In genomic region chr7:3943779-3944520, GRCh38 we compare ENCODE assay signal across 20 cellular contexts.
A peak's percentile ranks its signal among the peaks of the same experiment; 100 is the strongest.
DNase-seq lines count a peak whose midpoint lies in the region; ATAC-seq and TF ChIP-seq lines count a peak whose summit lies in the region.
"Had no signal": no experiment of that assay in that cellular context is flagged by ENCODE, and none has a peak within 500 bp of the region (broad histone marks: within the 10 kb centered on the region; RNA-seq: fewer than 3 reads in every experiment).

No MANE protein-coding gene starts in this region.

- peak overlapping the region; percentile 26 for H3K4me2 ChIP-seq in hepatocyte

- H3K4me1 Mint-ChIP-seq in stimulated activated memory B cell treated with anti-CD40 and anti-IgM and Interleukin-4, amounts not matched to agents 10 μg/mL and 1 μg/mL and 100 μg/mL, for 72 hours, result no peaks in the 10 kb centered on the region
- H3K4me1 Mint-ChIP-seq: activated naive CD4-positive, alpha-beta T cell treated with anti-CD3 and anti-CD28 coated beads, Interleukin-2, amount 10 ng/mL, durations not matched to agents 7 days and 5 days; stimulated activated effector memory CD8-positive, alpha-beta T cell treated with anti-CD3 and anti-CD28 coated beads, Interleukin-12 subunit alpha, Interleukin-12 subunit beta, amount 100 ng/mL, for 72 hours had no signal

- H3K4me1 ChIP-seq in hepatocyte (ENCODE audit: insufficient read depth) (no peaks in the 10 kb centered on the region), upper lobe of left lung (peaks cover 0 to 5% (median 0%) of the 10 kb centered on the region in 4 donors)
- H3K4me1 ChIP-seq: gastroesophageal sphincter, prostate gland, transverse colon had no signal

- H3K9me3 ChIP-seq in hepatocyte (ENCODE audit: low read depth) (no peaks in the 10 kb centered on the region), upper lobe of left lung (peaks cover 0 to 6% (median 2%) of the 10 kb centered on the region in 4 donors)
- H3K9me3 ChIP-seq: prostate gland, transverse colon had no signal

- peaks cover 4% of the 10 kb centered on the region for H3K36me3 Mint-ChIP-seq in stimulated activated memory B cell treated with anti-CD40 and anti-IgM and Interleukin-4, amounts not matched to agents 10 μg/mL and 1 μg/mL and 100 μg/mL, for 72 hours
- H3K36me3 Mint-ChIP-seq: activated naive CD4-positive, alpha-beta T cell treated with anti-CD3 and anti-CD28 coated beads, Interleukin-2, amount 10 ng/mL, durations not matched to agents 7 days and 5 days; stimulated activated effector memory CD8-positive, alpha-beta T cell treated with anti-CD3 and anti-CD28 coated beads, Interleukin-12 subunit alpha, Interleukin-12 subunit beta, amount 100 ng/mL, for 72 hours had no signal

- H4K20me1 ChIP-seq in hepatocyte (ENCODE audit: insufficient read depth, poor library complexity, severe bottlenecking), result no peaks in the 10 kb centered on the region

- TF ChIP-seq CTCF in hepatocyte (IDR thresholded peaks at IDR 0.05; ENCODE audit: poor library complexity) (no peak), upper lobe of left lung (IDR thresholded peaks at IDR 0.05) (no peak)

- no peak for ATAC-seq in upper lobe of left lung (ENCODE audit: low FRiP score in 2 of 2)
- ATAC-seq in stimulated activated memory B cell treated with anti-CD40 and anti-IgM and Interleukin-4, amounts not matched to agents 10 μg/mL and 1 μg/mL and 100 μg/mL, for 72 hours, result no peak
- ATAC-seq: gastroesophageal sphincter; stimulated activated effector memory CD8-positive, alpha-beta T cell treated with anti-CD3 and anti-CD28 coated beads, Interleukin-12 subunit alpha, Interleukin-12 subunit beta, amount 100 ng/mL, for 72 hours had no signal

- H3K9me3 Mint-ChIP-seq in stimulated activated memory B cell treated with anti-CD40 and anti-IgM and Interleukin-4, amounts not matched to agents 10 μg/mL and 1 μg/mL and 100 μg/mL, for 72 hours, result peaks cover 5% of the 10 kb centered on the region

- TF ChIP-seq POLR2A in upper lobe of left lung (IDR thresholded peaks at IDR 0.05), result no peak

- WGBS in hepatocyte (ENCODE audit: low lambda C conversion rate, missing lambda C conversion rate), result 64% methylated on average over 10 of the region's 10 CpGs
- WGBS in upper lobe of left lung, 2 donors, result 54 to 68% methylated on average over 10 of the region's 10 CpGs

- H3K27me3 Mint-ChIP-seq in stimulated activated memory B cell treated with anti-CD40 and anti-IgM and Interleukin-4, amounts not matched to agents 10 μg/mL and 1 μg/mL and 100 μg/mL, for 72 hours, result peaks cover 41% of the 10 kb centered on the region
- H3K27me3 Mint-ChIP-seq: activated naive CD4-positive, alpha-beta T cell treated with anti-CD3 and anti-CD28 coated beads, Interleukin-2, amount 10 ng/mL, durations not matched to agents 7 days and 5 days had no signal

- H2AFZ ChIP-seq in hepatocyte, result no peak overlapping the region

- TF ChIP-seq EP300 in upper lobe of left lung (IDR thresholded peaks at IDR 0.05), result no peak

- H3K27me3 ChIP-seq in hepatocyte (no peaks in the 10 kb centered on the region), upper lobe of left lung (no peaks in the 10 kb centered on the region)
- H3K27me3 ChIP-seq: transverse colon had no signal

- no peak overlapping the region for H3K27ac ChIP-seq in hepatocyte
- H3K27ac ChIP-seq in upper lobe of left lung, result peak overlapping the region in 3 of 4 donors; percentile 53 to 72 (median 63)
- H3K27ac ChIP-seq: gastroesophageal sphincter, prostate gland, transverse colon had no signal

- H3K4me3 Mint-ChIP-seq in stimulated activated memory B cell treated with anti-CD40 and anti-IgM and Interleukin-4, amounts not matched to agents 10 μg/mL and 1 μg/mL and 100 μg/mL, for 72 hours, result no peak overlapping the region
- H3K4me3 Mint-ChIP-seq: activated naive CD4-positive, alpha-beta T cell treated with anti-CD3 and anti-CD28 coated beads, Interleukin-2, amount 10 ng/mL, durations not matched to agents 7 days and 5 days; stimulated activated effector memory CD8-positive, alpha-beta T cell treated with anti-CD3 and anti-CD28 coated beads, Interleukin-12 subunit alpha, Interleukin-12 subunit beta, amount 100 ng/mL, for 72 hours had no signal

- DNase-seq in NCI-H748 (lab: John Stamatoyannopoulos, UW; ENCODE audit: unreplicated experiment), result peak; percentile 18
- DNase-seq in NCI-H748 treated with DMSO at 0.1 percent for 48 hours (lab: John Stamatoyannopoulos, UW), result no peak
- DNase-seq in NCI-H510A (lab: John Stamatoyannopoulos, UW), result peak; percentile 41
- DNase-seq in hepatocyte (ENCODE audit: low spot score), result no peak
- DNase-seq in upper lobe of left lung, result no peak
- DNase-seq in activated CD8-positive, alpha-beta memory T cell treated with anti-CD3 and anti-CD28 coated beads for 24 hours, result no peak
- DNase-seq in amniotic stem cell (lab: John Stamatoyannopoulos, UW), result no peak
- DNase-seq: 8988T; activated CD4-positive, alpha-beta T cell treated with anti-CD3 and anti-CD28 coated beads for 48 hours; activated naive CD4-positive, alpha-beta T cell treated with anti-CD3 and anti-CD28 coated beads, Interleukin-2, amount 10 ng/mL, durations not matched to agents 7 days and 5 days; GOT3; KG1; mammary epithelial cell; NCI-H446; stimulated activated CD4-positive, alpha-beta T cell treated with anti-CD3 and anti-CD28 coated beads, Interleukin-12 subunit alpha, Interleukin-12 subunit beta, amount 100 ng/mL, for 4 hours had no signal

- H3K9me2 ChIP-seq in hepatocyte (replicated peaks; ENCODE audit: insufficient read depth), result no peaks in the 10 kb centered on the region

- no peak overlapping the region for H3K27ac Mint-ChIP-seq in stimulated activated memory B cell treated with anti-CD40 and anti-IgM and Interleukin-4, amounts not matched to agents 10 μg/mL and 1 μg/mL and 100 μg/mL, for 72 hours
- H3K27ac Mint-ChIP-seq: activated naive CD4-positive, alpha-beta T cell treated with anti-CD3 and anti-CD28 coated beads, Interleukin-2, amount 10 ng/mL, durations not matched to agents 7 days and 5 days; stimulated activated effector memory CD8-positive, alpha-beta T cell treated with anti-CD3 and anti-CD28 coated beads, Interleukin-12 subunit alpha, Interleukin-12 subunit beta, amount 100 ng/mL, for 72 hours had no signal

- H3K36me3 ChIP-seq in hepatocyte (replicated peaks; ENCODE audit: insufficient read depth, low read depth) (no peaks in the 10 kb centered on the region), upper lobe of left lung (no peaks in the 10 kb centered on the region)
- H3K36me3 ChIP-seq: gastroesophageal sphincter, prostate gland, transverse colon had no signal

- no peak overlapping the region for H3K4me3 ChIP-seq in hepatocyte
- H3K4me3 ChIP-seq in upper lobe of left lung, result no peak overlapping the region
- H3K4me3 ChIP-seq: gastroesophageal sphincter, prostate gland, transverse colon had no signal

- H3K79me2 ChIP-seq in hepatocyte, result no peaks in the 10 kb centered on the region

Comparison
In these comparisons a context has a peak if more than half of its experiments do, and no peak if none do; other contexts are left out.
1. DNase-seq: peak in NCI-H748 (single experiment) and NCI-H510A (single experiment); none in NCI-H748 treated with DMSO at 0.1 percent for 48 hours (single experiment), hepatocyte (single experiment), upper lobe of left lung (0 of 2), activated CD8-positive, alpha-beta memory T cell treated with anti-CD3 and anti-CD28 coated beads for 24 hours (single experiment) and amniotic stem cell (single experiment).